Comparison of ENCODE assay signal across 23 cellular contexts in genomic region chr13:24301911-24302310, GRCh38. TPM values are rescaled to one million over a fixed set of nuclear protein-coding genes. Genes with fewer than 3 reads are reported as not detected.
"Had no signal": no experiment of that assay in that cellular context is flagged by ENCODE, and none has a peak within 500 bp of the region (broad histone marks: within the 10 kb centered on the region; RNA-seq: fewer than 3 reads in every experiment).

No MANE protein-coding gene starts in this region.

- H3K27me3 ChIP-seq: MG63, SJSA1 had no signal

- H3K4me3 ChIP-seq: MG63, SJSA1 had no signal

- DNase-seq: IMR-90, Karpas-422, KG1, MG63, NCI-H1092, NCI-H1105 treated with DMSO at 0.1 percent for 48 hours, NCI-H1417 treated with DMSO at 0.1 percent for 48 hours, NCI-H146, NCI-H1694 treated with DMSO at 0.1 percent for 48 hours, NCI-H1930, NCI-H2081, NCI-H2107, NCI-H2227 treated with DMSO at 0.1 percent for 48 hours, NCI-H524, NCI-H69, NCI-H774, Right ventricle myocardium superior, RPMI8226, SIG-M5, SK-N-SH had no signal

- H3K27ac ChIP-seq: SJSA1 had no signal

- ATAC-seq: HepG2 had no signal

- H3K9me3 ChIP-seq: MG63, SJSA1, SK-N-SH had no signal

- H3K4me2 ChIP-seq: SK-N-SH had no signal

- H3K36me3 ChIP-seq: MG63 had no signal

RNA-seq across cellular contexts. Expression of gene C1QTNF9, which starts 7.5 kb away (rescaled TPM):
- total RNA-seq: HepG2, NCI-H460, SJSA1 had no signal
- polyA plus RNA-seq: HepG2, SK-N-SH had no signal
